Comparison of ENCODE assay signal across 9 cellular contexts in genomic region chr22:26479792-26480610, GRCh38. TPM values are rescaled to one million over a fixed set of nuclear protein-coding genes. Genes with fewer than 3 reads are reported as not detected.
DNase-seq lines count a peak whose midpoint lies in the region; ATAC-seq and TF ChIP-seq lines count a peak whose summit lies in the region.
"Had no signal": no experiment of that assay in that cellular context is flagged by ENCODE, and none has a peak within 500 bp of the region (broad histone marks: within the 10 kb centered on the region; RNA-seq: fewer than 3 reads in every experiment).

No MANE protein-coding gene starts in this region.

- H3K4me1 ChIP-seq in iPS-20b (ENCODE audit: insufficient read depth, low read length) = peaks cover 10% of the 10 kb centered on the region
- H3K4me1 ChIP-seq in transverse colon = peaks cover 33 to 57% (median 47%) of the 10 kb centered on the region in 4 donors

- WGBS in transverse colon (ENCODE audit: low coverage in 1 of 2), 2 donors = 15 to 40% methylated on average over 4 to 12 of the region's 12 CpGs

- in situ Hi-C loops in transverse colon (cut with MboI; ENCODE audit: low pct_ligation_motif_present in 1 of 4, low pct_unique_long_range_greater_than_20kb in 1 of 4, low sequenced_read_pairs in 3 of 4) = no loop called here

- H3K9me3 ChIP-seq in iPS-20b (ENCODE audit: insufficient read depth, low read depth, low read length) (no peaks in the 10 kb centered on the region), transverse colon (no peaks in the 10 kb centered on the region)

- peaks cover 65% of the 10 kb centered on the region for H3K36me3 ChIP-seq in iPS-20b (ENCODE audit: insufficient read depth, low read depth, low read length)
- H3K36me3 ChIP-seq in transverse colon = peaks cover 0 to 24% (median 5%) of the 10 kb centered on the region in 4 donors

- intact Hi-C loops in transverse colon (cut with DNase I; ENCODE audit: low total_unique reads) = no loop called here

- no peak for TF ChIP-seq CTCF in transverse colon (IDR thresholded peaks at IDR 0.05)

- ATAC-seq in GM18861 (IDR thresholded peaks at IDR 0.05; ENCODE audit: unreplicated experiment) (no peak), GM21360 (IDR thresholded peaks at IDR 0.05; ENCODE audit: unreplicated experiment) (no peak)
- ATAC-seq: Right ventricle myocardium inferior had no signal

- TF ChIP-seq POLR2A in transverse colon (IDR thresholded peaks at IDR 0.05) = no peak

- H3K4me1 Mint-ChIP-seq in activated naive CD4-positive, alpha-beta T cell treated with anti-CD3 and anti-CD28 coated beads, Interleukin-2, amount 50 U/mL, for 24 hours = peaks cover 68% of the 10 kb centered on the region
- peaks cover 62% of the 10 kb centered on the region for H3K4me1 Mint-ChIP-seq in T-helper 2 cell treated with Interferon-gamma antibody and Interleukin-4, amounts not matched to agents 5 μg/mL and 100 μg/mL, for 36 hours (ENCODE audit: low read depth)

- H3K36me3 Mint-ChIP-seq in activated naive CD4-positive, alpha-beta T cell treated with anti-CD3 and anti-CD28 coated beads, Interleukin-2, amount 50 U/mL, for 24 hours = peaks cover 19% of the 10 kb centered on the region
- peaks cover 27% of the 10 kb centered on the region for H3K36me3 Mint-ChIP-seq in T-helper 2 cell treated with Interferon-gamma antibody and Interleukin-4, amounts not matched to agents 5 μg/mL and 100 μg/mL, for 36 hours (ENCODE audit: low read depth)

- no peaks in the 10 kb centered on the region for H3K27me3 Mint-ChIP-seq in activated naive CD4-positive, alpha-beta T cell treated with anti-CD3 and anti-CD28 coated beads, Interleukin-2, amount 50 U/mL, for 24 hours
- no peaks in the 10 kb centered on the region for H3K27me3 Mint-ChIP-seq in T-helper 2 cell treated with Interferon-gamma antibody and Interleukin-4, amounts not matched to agents 5 μg/mL and 100 μg/mL, for 36 hours (ENCODE audit: low read depth)

- H3K9me3 Mint-ChIP-seq in activated naive CD4-positive, alpha-beta T cell treated with anti-CD3 and anti-CD28 coated beads, Interleukin-2, amount 50 U/mL, for 24 hours = no peaks in the 10 kb centered on the region
- no peaks in the 10 kb centered on the region for H3K9me3 Mint-ChIP-seq in T-helper 2 cell treated with Interferon-gamma antibody and Interleukin-4, amounts not matched to agents 5 μg/mL and 100 μg/mL, for 36 hours

- DNase-seq in activated naive CD4-positive, alpha-beta T cell (lab: John Stamatoyannopoulos, UW) = no peak
- DNase-seq in T-helper 2 cell treated with Interferon-gamma antibody and Interleukin-4, amounts not matched to agents 5 μg/mL and 100 μg/mL, for 36 hours (ENCODE audit: low spot score) = no peak
- DNase-seq in transverse colon (no peak), cerebellar cortex (ENCODE audit: low spot score) (no peak)

- H3K27me3 ChIP-seq in iPS-20b (ENCODE audit: insufficient read depth, low read length) (no peaks in the 10 kb centered on the region), transverse colon (no peaks in the 10 kb centered on the region)

- peak overlapping the region; percentile 84 for H3K4me3 Mint-ChIP-seq in activated naive CD4-positive, alpha-beta T cell treated with anti-CD3 and anti-CD28 coated beads, Interleukin-2, amount 50 U/mL, for 24 hours
- peak overlapping the region; percentile 84 for H3K4me3 Mint-ChIP-seq in T-helper 2 cell treated with Interferon-gamma antibody and Interleukin-4, amounts not matched to agents 5 μg/mL and 100 μg/mL, for 36 hours

- H3K9ac ChIP-seq in iPS-20b (ENCODE audit: low read depth, low read length) = 0 out of 2 replicates have a peak overlapping the region, but pooled peaks have one; percentile 29

- H3K27ac Mint-ChIP-seq in activated naive CD4-positive, alpha-beta T cell treated with anti-CD3 and anti-CD28 coated beads, Interleukin-2, amount 50 U/mL, for 24 hours = peak overlapping the region; percentile 78
- H3K27ac Mint-ChIP-seq in T-helper 2 cell treated with Interferon-gamma antibody and Interleukin-4, amounts not matched to agents 5 μg/mL and 100 μg/mL, for 36 hours = peak overlapping the region; percentile 94

- no peak for TF ChIP-seq EP300 in transverse colon (IDR thresholded peaks at IDR 0.05; ENCODE audit: low read depth)

- 0 out of 2 replicates have a peak overlapping the region, but pooled peaks have one; percentile 32 for H3K4me3 ChIP-seq in iPS-20b (ENCODE audit: low read length)
- peak overlapping the region in 2 of 4 donors; percentile 19 to 35 for H3K4me3 ChIP-seq in transverse colon

- no peak overlapping the region for H3K27ac ChIP-seq in iPS-20b (ENCODE audit: low read length)
- H3K27ac ChIP-seq in transverse colon = peak overlapping the region; percentile 40 to 77 (median 73)

RNA-seq across cellular contexts. Expression of gene HPS4, which starts 3.6 kb away (rescaled TPM):
- 10 to 100 TPM; 29.1 to 51.2 (median 37.2) TPM for total RNA-seq in transverse colon

RNA-seq across cellular contexts. Expression of gene SRRD, which starts 3.7 kb away (rescaled TPM):
- 10 to 100 TPM in 1 of 4 donors, 1 to 10 TPM in 3; 3.0 to 11.4 (median 6.2) TPM for total RNA-seq in transverse colon

RNA-seq across cellular contexts. Expression of gene TFIP11, which starts 32.3 kb away (rescaled TPM):
- 10 to 100 TPM in 3 of 4 donors, 1 to 10 TPM in 1; 5.2 to 33.7 (median 31.1) TPM for total RNA-seq in transverse colon

RNA-seq across cellular contexts. Expression of gene ASPHD2, which starts 50.9 kb away (rescaled TPM):
- 1 to 10 TPM in 2 of 4 donors, under 1 TPM in 2; 0.20 to 2.2 (median 1.2) TPM for total RNA-seq in transverse colon
